ENCODE assay signal across 25 cellular contexts in genomic region chr6:158516098-158516497, GRCh38. TPM values are rescaled to one million over a fixed set of nuclear protein-coding genes. Genes with fewer than 3 reads are reported as not detected.
DNase-seq lines count a peak whose midpoint lies in the region; TF ChIP-seq lines count a peak whose summit lies in the region.
"Had no signal": no experiment of that assay in that cellular context is flagged by ENCODE, and none has a peak within 500 bp of the region (broad histone marks: within the 10 kb centered on the region; RNA-seq: fewer than 3 reads in every experiment).

No MANE protein-coding gene starts in this region.

- H2BK15ac ChIP-seq in neuronal stem cell (ENCODE audit: low read length), result no peak overlapping the region

- H3K27me3 ChIP-seq in neuronal stem cell (ENCODE audit: control insufficient read depth in 3 of 3, insufficient read depth in 3 of 3, low read depth in 1 of 3, low read length in 3 of 3), result no peaks in the 10 kb centered on the region
- H3K27me3 ChIP-seq: BE2C, right lobe of liver had no signal

- no peak overlapping the region for H3K4me3 ChIP-seq in neuronal stem cell (ENCODE audit: low read length in 2 of 2)
- H3K4me3 ChIP-seq: HAP-1, right lobe of liver, tibial artery had no signal

- CTCF ChIA-PET in GM10248 (lab: Yijun Ruan, JAX), result interaction anchor here (0.8 to 1.4 kb wide), 2 partner anchors 15 to 295 kb away, joined by 3 to 5 read pairs; no protein-coding TSS in a partner anchor

- no peak for TF ChIP-seq CTCF in GM10248 (IDR thresholded peaks at IDR 0.05; ENCODE audit: control extremely low read depth, extremely low read depth, low read depth, missing control alignments)

- peaks cover 0 to 7% of the 10 kb centered on the region in 2 donors for H3K36me3 ChIP-seq in neuronal stem cell (replicated peaks in 1 of 2; ENCODE audit: control insufficient read depth in 2 of 2, insufficient read depth in 2 of 2, low read length in 2 of 2)
- H3K36me3 ChIP-seq: BE2C, HAP-1, heart right ventricle, right lobe of liver, tibial artery had no signal

- no peaks in the 10 kb centered on the region for H3K79me1 ChIP-seq in neuronal stem cell (ENCODE audit: low read depth, low read length)

- POLR2A ChIA-PET in GM10248 (lab: Yijun Ruan, JAX), result no interaction called here

- H2BK120ac ChIP-seq in neuronal stem cell (ENCODE audit: low read depth, low read length), result no peak overlapping the region

- no peak overlapping the region for H2BK5ac ChIP-seq in neuronal stem cell (ENCODE audit: low read length)

- no peak overlapping the region for H3K27ac ChIP-seq in neuronal stem cell (replicated peaks; ENCODE audit: low read length)
- H3K27ac ChIP-seq: heart right ventricle, parathyroid adenoma, right lobe of liver, tibial artery had no signal

- peak overlapping the region; percentile 8 for H3K23ac ChIP-seq in neuronal stem cell (ENCODE audit: low read depth, low read length, poor library complexity)

- H3K4ac ChIP-seq in neuronal stem cell (ENCODE audit: low read length), result no peak overlapping the region

- no peak overlapping the region for H2AK5ac ChIP-seq in neuronal stem cell (ENCODE audit: low read depth, low read length)

- peak overlapping the region; percentile 40 for H3K14ac ChIP-seq in neuronal stem cell (ENCODE audit: low read length)

- H2BK12ac ChIP-seq in neuronal stem cell (ENCODE audit: low read length), result no peak overlapping the region

- H3K4me2 ChIP-seq in neuronal stem cell (ENCODE audit: insufficient read depth, low read length, poor library complexity, severe bottlenecking), result no peak overlapping the region

- no peak overlapping the region for H2AFZ ChIP-seq in neuronal stem cell (ENCODE audit: low read length)
- H2AFZ ChIP-seq: parathyroid adenoma had no signal

- H4K8ac ChIP-seq in neuronal stem cell (ENCODE audit: low read depth, low read length), result no peak overlapping the region

- H3K9ac ChIP-seq in neuronal stem cell (ENCODE audit: low read depth, low read length, poor library complexity), result no peak overlapping the region
- H3K9ac ChIP-seq: parathyroid adenoma had no signal

- no peaks in the 10 kb centered on the region for H3K9me3 ChIP-seq in neuronal stem cell (replicated peaks in 1 of 2; ENCODE audit: control insufficient read depth in 2 of 2, insufficient read depth in 1 of 2, low read depth in 1 of 2, low read length in 2 of 2)
- H3K9me3 ChIP-seq: BE2C, HAP-1, heart right ventricle, right lobe of liver, tibial artery had no signal

- WGBS in neuronal stem cell (ENCODE audit: extremely low coverage in 2 of 2, insufficient read length in 2 of 2, insufficient replicate concordance in 1 of 2), 2 donors, result no CpG with 5 or more reads among the region's 33 CpGs

- H3K18ac ChIP-seq in neuronal stem cell (ENCODE audit: low read length), result no peak overlapping the region

- DNase-seq in stimulated activated CD4-positive, alpha-beta T cell treated with anti-CD3 and anti-CD28 coated beads, Interleukin-15, amount 100 ng/mL, for 24 hours, result peak; percentile 18
- no peak for DNase-seq in stimulated activated CD4-positive, alpha-beta T cell treated with anti-CD3 and anti-CD28 coated beads, Interleukin-12 subunit alpha, Interleukin-12 subunit beta, amount 100 ng/mL, for 4 hours
- DNase-seq in islet precursor cell (peak; percentile 32), neuronal stem cell (ENCODE audit: low spot score) (no peak), GM10248 (ENCODE audit: extremely low spot score) (no peak), NCI-H526 (lab: John Stamatoyannopoulos, UW) (no peak), NOMO-1 treated with DMSO at 0.1 percent for 48 hours (lab: John Stamatoyannopoulos, UW; ENCODE audit: unreplicated experiment) (no peak)
- no peak for DNase-seq in activated T-cell treated with anti-CD3 and anti-CD28 coated beads, Interleukin-2, amount 50 U/mL, for 48 hours
- DNase-seq: activated CD4-positive, alpha-beta T cell treated with anti-CD3 and anti-CD28 coated beads, Interleukin-2, amount 10 ng/mL, durations not matched to agents 7 days and 5 days; activated naive CD4-positive, alpha-beta T cell; activated T-cell treated with anti-CD3 and anti-CD28 coated beads, Interleukin-2, amount 50 U/mL, for 72 hours; BE2C; DMS153; effector CD4-positive, alpha-beta T cell; foreskin melanocyte; heart right ventricle; NCI-H1105 treated with DMSO at 0.1 percent for 48 hours; NCI-H1930; NCI-H524 treated with DMSO at 0.1 percent for 48 hours; right lobe of liver; SW 1271; T1000; tibial artery had no signal

- H4K91ac ChIP-seq in neuronal stem cell (ENCODE audit: low read depth, low read length, poor library complexity), result no peak overlapping the region

- H3K4me1 ChIP-seq in neuronal stem cell (ENCODE audit: control insufficient read depth in 2 of 2, insufficient read depth in 1 of 2, low read depth in 1 of 2, low read length in 2 of 2), result peaks cover 3 to 14% of the 10 kb centered on the region in 2 donors
- H3K4me1 ChIP-seq: parathyroid adenoma, right lobe of liver had no signal

RNA-seq across cellular contexts. Expression of gene TMEM181, which starts 43.8 kb away (rescaled TPM):
- polyA plus RNA-seq in neuronal stem cell (2013, experiment 1 of 2), result 11.5 TPM
- polyA plus RNA-seq in neuronal stem cell (2013, experiment 2 of 2), result 12.1 TPM

Comparison
In these comparisons a context has a peak if more than half of its experiments do, and no peak if none do; other contexts are left out.
1. DNase-seq: peak in stimulated activated CD4-positive, alpha-beta T cell treated with anti-CD3 and anti-CD28 coated beads, Interleukin-15, amount 100 ng/mL, for 24 hours (single experiment) and islet precursor cell (single experiment); none in stimulated activated CD4-positive, alpha-beta T cell treated with anti-CD3 and anti-CD28 coated beads, Interleukin-12 subunit alpha, Interleukin-12 subunit beta, amount 100 ng/mL, for 4 hours (single experiment), neuronal stem cell (single experiment), GM10248 (single experiment), NCI-H526 (0 of 2), activated T-cell treated with anti-CD3 and anti-CD28 coated beads, Interleukin-2, amount 50 U/mL, for 48 hours (0 of 2) and NOMO-1 treated with DMSO at 0.1 percent for 48 hours (single experiment).